In genomic region chr4:47463235-47463956, GRCh38 we compare ENCODE assay signal across 8 cellular contexts. TPM values are rescaled to one million over a fixed set of nuclear protein-coding genes. Genes with fewer than 3 reads are reported as not detected.
DNase-seq lines count a peak whose midpoint lies in the region; ATAC-seq and TF ChIP-seq lines count a peak whose summit lies in the region.

COMMD8 (minus strand) TSS chr4:47463702; CDS start chr4:47463651, 51 bp downstream.

- ATAC-seq in GM19324 (IDR thresholded peaks at IDR 0.05; ENCODE audit: low FRiP score, unreplicated experiment), result peak; percentile 97
- peak; percentile 85 for ATAC-seq in HG03469 (IDR thresholded peaks at IDR 0.05; ENCODE audit: unreplicated experiment)

- peak within 1 kb of the TSS; percentile 84 for H3K4me3 ChIP-seq in colonic mucosa

- peak; percentile 80 to 95 (median 92) for DNase-seq in C1 segment of cervical spinal cord (lab: John Stamatoyannopoulos, UW)
- DNase-seq in NCI-H526 (lab: John Stamatoyannopoulos, UW), result peak; percentile 97 to 99
- DNase-seq in activated CD4-positive, alpha-beta T cell treated with anti-CD3 and anti-CD28 coated beads for 48 hours, result peak; percentile 98
- DNase-seq in colonic mucosa, result peak; percentile 98
- peak; percentile 98 for DNase-seq in kidney tubule cell (ENCODE audit: low spot score)
- peak; percentile 90 to 95 (median 93) for DNase-seq in stimulated activated CD4-positive, alpha-beta T cell treated with anti-CD3 and anti-CD28 coated beads, Interleukin-1b, Interleukin-23, amount 100 ng/mL, for 24 hours (ENCODE audit: low read depth in 4 of 4, low spot score in 1 of 4)

- H3K36me3 ChIP-seq in colonic mucosa, result no peaks in the 10 kb centered on the region

- peak within 1 kb of the TSS; percentile 41 to 79 for H3K9ac ChIP-seq in colonic mucosa (ENCODE audit: low read depth in 2 of 2, low read length in 2 of 2)

- H3K9me3 ChIP-seq in colonic mucosa, result no peaks in the 10 kb centered on the region

- peak within 1 kb of the TSS; percentile 76 for H3K27ac ChIP-seq in colonic mucosa

- TF ChIP-seq CTCF in colonic mucosa (IDR thresholded peaks at IDR 0.05), result no peak

- intact Hi-C loops in colonic mucosa (cut with DNase I), result loop anchor here (10.0 kb wide), 1 partner anchor 101 kb away; no protein-coding TSS in a partner anchor

- H3K4me1 ChIP-seq in colonic mucosa, result no peaks in the 10 kb centered on the region

- no peaks in the 10 kb centered on the region for H3K27me3 ChIP-seq in colonic mucosa

RNA-seq across cellular contexts. Expression of gene COMMD8, which starts in this region (rescaled TPM):
- total RNA-seq in colonic mucosa, result 10 to 100 TPM; 18.6 to 21.8 TPM

Comparison
In these comparisons a context has a peak if more than half of its experiments do, and no peak if none do; other contexts are left out.
1. Peak in every context shown above with its lines: DNase-seq, ATAC-seq, H3K4me3 ChIP-seq and H3K27ac ChIP-seq.